ENCODE assay signal across 17 cellular contexts in the genomic region with DNA sequence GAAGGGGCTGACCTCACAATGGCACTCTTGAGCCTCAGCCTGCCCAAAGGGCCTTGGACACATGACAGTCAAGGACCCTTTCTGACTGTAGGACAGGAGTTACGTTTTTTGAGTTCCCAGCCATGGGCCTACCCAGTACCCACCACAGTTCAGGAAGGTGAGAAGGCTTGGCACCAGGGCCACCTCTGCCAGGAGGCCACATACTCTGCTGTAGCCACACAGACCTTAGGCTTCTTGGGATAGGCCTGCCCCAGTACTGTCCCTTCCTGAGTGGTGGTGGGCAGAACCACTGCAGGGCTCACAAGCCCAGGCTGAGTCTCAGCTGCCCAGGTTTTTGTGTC. TPM values are rescaled to one million over a fixed set of nuclear protein-coding genes. Genes with fewer than 3 reads are reported as not detected.
"Had no signal": no experiment of that assay in that cellular context is flagged by ENCODE, and none has a peak within 500 bp of the region (broad histone marks: within the 10 kb centered on the region; RNA-seq: fewer than 3 reads in every experiment).

No MANE protein-coding gene starts in this region.

- ATAC-seq: activated T-helper 17 cell treated with anti-CD3 and anti-CD28 coated beads, Interleukin-2, amount 50 U/mL, for 72 hours; naive thymus-derived CD4-positive, alpha-beta T cell; pancreas; stimulated activated naive B cell treated with anti-CD40 and anti-IgM and Interleukin-4, amounts not matched to agents 10 μg/mL and 1 μg/mL and 100 μg/mL, for 72 hours; T-helper 17 cell had no signal

- H3K27me3 Mint-ChIP-seq: brain had no signal

- DNase-seq: activated CD4-positive, alpha-beta T cell treated with anti-CD3 and anti-CD28 coated beads for 1 hour; activated naive CD4-positive, alpha-beta T cell; activated T-cell treated with anti-CD3 and anti-CD28 coated beads, Interleukin-2, amount 50 U/mL, for 1 hour; cortex of kidney; erythroblast; kidney glomerular epithelial cell; mesendoderm; stimulated activated CD4-positive, alpha-beta T cell treated with anti-CD3 and anti-CD28 coated beads, Interleukin-4, amount 100 ng/mL, for 4 hours; stimulated activated naive B cell treated with anti-CD40 and anti-IgM and Interleukin-4, amounts not matched to agents 10 μg/mL and 1 μg/mL and 100 μg/mL, for 72 hours; T-helper 17 cell; tibial artery had no signal

- H3K4me3 ChIP-seq: pancreas, tibial artery, vagina had no signal

- H3K27me3 ChIP-seq: pancreas, tibial artery, vagina had no signal

- H3K27ac Mint-ChIP-seq: activated T-helper 17 cell treated with anti-CD3 and anti-CD28 coated beads, Interleukin-2, amount 50 U/mL, for 72 hours; naive thymus-derived CD4-positive, alpha-beta T cell; stimulated activated naive B cell treated with anti-CD40 and anti-IgM and Interleukin-4, amounts not matched to agents 10 μg/mL and 1 μg/mL and 100 μg/mL, for 72 hours; T-helper 17 cell had no signal

- H3K4me3 Mint-ChIP-seq: activated T-helper 17 cell treated with anti-CD3 and anti-CD28 coated beads, Interleukin-2, amount 50 U/mL, for 72 hours; brain; stimulated activated naive B cell treated with anti-CD40 and anti-IgM and Interleukin-4, amounts not matched to agents 10 μg/mL and 1 μg/mL and 100 μg/mL, for 72 hours had no signal

- H3K9me3 ChIP-seq: pancreas, tibial artery, vagina had no signal

- H3K36me3 ChIP-seq: pancreas had no signal

- H3K27ac ChIP-seq: pancreas, VCaP had no signal

- H3K9me3 Mint-ChIP-seq: activated T-helper 17 cell treated with anti-CD3 and anti-CD28 coated beads, Interleukin-2, amount 50 U/mL, for 72 hours; naive thymus-derived CD4-positive, alpha-beta T cell; stimulated activated naive B cell treated with anti-CD40 and anti-IgM and Interleukin-4, amounts not matched to agents 10 μg/mL and 1 μg/mL and 100 μg/mL, for 72 hours had no signal

RNA-seq across cellular contexts. Expression of a gene that starts 12.8 kb away (rescaled TPM):
- total RNA-seq: activated T-helper 17 cell treated with anti-CD3 and anti-CD28 coated beads, Interleukin-2, amount 50 U/mL, for 72 hours; T-helper 17 cell had no signal
- polyA plus RNA-seq: naive thymus-derived CD4-positive, alpha-beta T cell had no signal

RNA-seq across cellular contexts. Expression of a gene that starts 23.9 kb away (rescaled TPM):
- polyA plus RNA-seq: naive thymus-derived CD4-positive, alpha-beta T cell had no signal

RNA-seq across cellular contexts. Expression of a gene that starts 42.7 kb away (rescaled TPM):
- polyA plus RNA-seq: naive thymus-derived CD4-positive, alpha-beta T cell had no signal
